In genomic region chr17:45425984-45426413, GRCh38 we compare ENCODE assay signal across 13 cellular contexts. TPM values are rescaled to one million over a fixed set of nuclear protein-coding genes. Genes with fewer than 3 reads are reported as not detected.
DNase-seq lines count a peak whose midpoint lies in the region; ATAC-seq, FAIRE-seq and TF ChIP-seq lines count a peak whose summit lies in the region.
"Had no signal": no experiment of that assay in that cellular context is flagged by ENCODE, and none has a peak within 500 bp of the region (broad histone marks: within the 10 kb centered on the region; RNA-seq: fewer than 3 reads in every experiment).

No MANE protein-coding gene starts in this region.

- H3K36me3 ChIP-seq in HEK293 (ENCODE audit: control insufficient read depth in 2 of 2, insufficient read depth in 1 of 2, low read length in 2 of 2) (no peaks in the 10 kb centered on the region), RWPE2 (ENCODE audit: low read depth) (no peaks in the 10 kb centered on the region; the same call in 1 of the 2 replicates), kidney (ENCODE audit: control insufficient read depth in 1 of 2, insufficient read depth in 2 of 2, low read length in 2 of 2) (no peaks in the 10 kb centered on the region), suprapubic skin (peaks cover 2% of the 10 kb centered on the region), tibial nerve (no peaks in the 10 kb centered on the region), BE2C (no peaks in the 10 kb centered on the region)
- H3K36me3 ChIP-seq: thoracic aorta had no signal

- intact Hi-C loops in kidney (cut with DNase I) = no loop called here

- POLR2A ChIA-PET in HEK293 (lab: Yijun Ruan, JAX) = interaction anchor here (0.8 to 1.6 kb wide), 12 partner anchors 14 to 265 kb away, joined by 3 to 10 read pairs (median 4); partner anchors contain the start of genes HEXIM2 and MAP3K14

- TF ChIP-seq POLR2A in suprapubic skin (IDR thresholded peaks at IDR 0.05) (no peak), tibial nerve (IDR thresholded peaks at IDR 0.05) (no peak)

- H3K9me3 ChIP-seq in HEK293 (ENCODE audit: control insufficient read depth, insufficient read depth, low read depth, low read length) (no peaks in the 10 kb centered on the region), RWPE2 (ENCODE audit: severe bottlenecking) (no peaks in the 10 kb centered on the region), kidney (ENCODE audit: control insufficient read depth in 1 of 2, low read length in 2 of 2) (no peaks in the 10 kb centered on the region), suprapubic skin (no peaks in the 10 kb centered on the region), tibial nerve (no peaks in the 10 kb centered on the region), BE2C (no peaks in the 10 kb centered on the region)
- H3K9me3 ChIP-seq: mucosa of descending colon, thoracic aorta had no signal

- 63% methylated on average over 2 of the region's 6 CpGs for WGBS in suprapubic skin
- 93 to 100% methylated on average over 1 to 5 of the region's 6 CpGs for WGBS in tibial nerve, 2 donors

- H3K9ac ChIP-seq in kidney (ENCODE audit: low read length in 2 of 2) = no peak overlapping the region

- DNase-seq in RWPE2 (ENCODE audit: low spot score) = no peak
- peak; percentile 47 for DNase-seq in kidney
- no peak for DNase-seq in suprapubic skin (ENCODE audit: low spot score in 2 of 2)
- DNase-seq in dermis blood vessel endothelial cell = no peak
- DNase-seq in tibial nerve (ENCODE audit: low spot score in 2 of 2) = no peak
- no peak for DNase-seq in BE2C
- DNase-seq: activated naive CD4-positive, alpha-beta T cell; CD8-positive, alpha-beta T cell; effector CD4-positive, alpha-beta T cell had no signal

- H3K4me3 ChIP-seq in HEK293 (ENCODE audit: low read depth, low read length) (no peak overlapping the region), RWPE2 (ENCODE audit: severe bottlenecking) (no peak overlapping the region), kidney (ENCODE audit: low read length in 2 of 2) (no peak overlapping the region), suprapubic skin (no peak overlapping the region), tibial nerve (no peak overlapping the region), BE2C (ENCODE audit: low read depth, low read length) (no peak overlapping the region)
- H3K4me3 ChIP-seq: thoracic aorta had no signal

- H3K4me1 ChIP-seq in HEK293 (ENCODE audit: control insufficient read depth, insufficient read depth, low read length) (peaks cover 13% of the 10 kb centered on the region), RWPE2 (ENCODE audit: insufficient read depth, poor library complexity, severe bottlenecking) (no peaks in the 10 kb centered on the region), kidney (ENCODE audit: control insufficient read depth in 1 of 2, insufficient read depth in 1 of 2, low read depth in 1 of 2, low read length in 2 of 2) (peaks cover 6 to 10% of the 10 kb centered on the region in 2 donors), suprapubic skin (peaks cover 60% of the 10 kb centered on the region), tibial nerve (peaks cover 0 to 32% (median 9%) of the 10 kb centered on the region in 4 donors), BE2C (peaks cover 3% of the 10 kb centered on the region; the same call in 1 of the 2 replicates)

- TF ChIP-seq CTCF in HEK293 (tag by site-specific recombination; IDR thresholded peaks at IDR 0.05) (no peak), RWPE2 (IDR thresholded peaks at IDR 0.05; ENCODE audit: poor library complexity, severe bottlenecking) (no peak), kidney (IDR thresholded peaks at IDR 0.05; ENCODE audit: borderline replicate concordance, extremely low read depth, insufficient read depth) (peak; percentile 26), suprapubic skin (IDR thresholded peaks at IDR 0.05) (no peak), tibial nerve (IDR thresholded peaks at IDR 0.05) (no peak), BE2C (IDR thresholded peaks at IDR 0.05; ENCODE audit: low read depth, low read length) (no peak)

- 0 out of 2 replicates have a peak overlapping the region, but pooled peaks have one; percentile 81 for H3K27ac ChIP-seq in HEK293 (ENCODE audit: extremely low read depth, low read depth, low read length)
- H3K27ac ChIP-seq in RWPE2 (ENCODE audit: poor library complexity, severe bottlenecking) = peak overlapping the region; percentile 66
- H3K27ac ChIP-seq in kidney (ENCODE audit: low read depth in 2 of 2, low read length in 2 of 2) = peak overlapping the region in 1 of 2 donors; percentile 78
- H3K27ac ChIP-seq in suprapubic skin = peak overlapping the region; percentile 53
- no peak overlapping the region for H3K27ac ChIP-seq in tibial nerve
- H3K27ac ChIP-seq: thoracic aorta had no signal

- FAIRE-seq in kidney (lab: Jason Lieb, UNC) = no peak
- FAIRE-seq: GM12891 had no signal

- no peak for ATAC-seq in RWPE2 (ENCODE audit: low read depth)
- ATAC-seq: CD8-positive, alpha-beta T cell had no signal

- TF ChIP-seq EP300 in suprapubic skin (IDR thresholded peaks at IDR 0.05) = no peak
- no peak for TF ChIP-seq EP300 in tibial nerve (IDR thresholded peaks at IDR 0.05)

- no peaks in the 10 kb centered on the region for H3K27me3 ChIP-seq in RWPE2 (ENCODE audit: insufficient read depth, poor library complexity, severe bottlenecking)
- peaks cover 5% of the 10 kb centered on the region for H3K27me3 ChIP-seq in suprapubic skin
- H3K27me3 ChIP-seq in tibial nerve = peaks cover 0 to 26% of the 10 kb centered on the region in 2 donors
- peaks cover 32% of the 10 kb centered on the region for H3K27me3 ChIP-seq in BE2C

- CTCF ChIA-PET in HEK293 (lab: Yijun Ruan, JAX) = interaction anchor here (0.5 to 8.6 kb wide), 31 partner anchors 13 to 434 kb away, joined by 3 to 201 read pairs (median 4); partner anchors contain the start of gene ACBD4

TF ChIP-seq in HEK293, 187 proteins besides CTCF, POLR2A, EP300 and RAD21:
- peak; percentile 24; the same call in 1 of the 2 replicates for TF ChIP-seq ZNF768 (tag by site-specific recombination; IDR thresholded peaks at IDR 0.05)
- TF ChIP-seq ZNF274 (IDR thresholded peaks at IDR 0.05; ENCODE audit: low read length) = no peak
- no peak for TF ChIP-seq ZNF274 (tag by site-specific recombination; IDR thresholded peaks at IDR 0.05; ENCODE audit: borderline replicate concordance)
- TF ChIP-seq ZNF600 (tag by site-specific recombination; IDR thresholded peaks at IDR 0.05) = peak; percentile 76; the same call in 1 of the 2 replicates

RNA-seq across cellular contexts. Expression of gene ARHGAP27, which starts 6.7 kb away (rescaled TPM):
- total RNA-seq in kidney (57.2 TPM), suprapubic skin (10 to 100 TPM; 54.4 to 93.6 (median 71.3) TPM), dermis blood vessel endothelial cell (61.8 and 66.5 TPM in 2 replicates), tibial nerve (10 to 100 TPM; 18.4 to 36.3 (median 22.5) TPM)
- polyA plus RNA-seq in kidney (ENCODE audit: insufficient read depth, low read depth, low replicate concordance) = 13.3 TPM
- 1.6 TPM for polyA plus RNA-seq in BE2C (2012; ENCODE audit: insufficient read depth, insufficient read length, low read depth)

Comparison
In these comparisons a context has a peak if more than half of its experiments do, and no peak if none do; other contexts are left out.
1. H3K27ac ChIP-seq: peak in HEK293 (single experiment), RWPE2 (single experiment) and suprapubic skin (single experiment); none in tibial nerve (0 of 4).